ENCODE assay signal across 22 cellular contexts in the genomic region with DNA sequence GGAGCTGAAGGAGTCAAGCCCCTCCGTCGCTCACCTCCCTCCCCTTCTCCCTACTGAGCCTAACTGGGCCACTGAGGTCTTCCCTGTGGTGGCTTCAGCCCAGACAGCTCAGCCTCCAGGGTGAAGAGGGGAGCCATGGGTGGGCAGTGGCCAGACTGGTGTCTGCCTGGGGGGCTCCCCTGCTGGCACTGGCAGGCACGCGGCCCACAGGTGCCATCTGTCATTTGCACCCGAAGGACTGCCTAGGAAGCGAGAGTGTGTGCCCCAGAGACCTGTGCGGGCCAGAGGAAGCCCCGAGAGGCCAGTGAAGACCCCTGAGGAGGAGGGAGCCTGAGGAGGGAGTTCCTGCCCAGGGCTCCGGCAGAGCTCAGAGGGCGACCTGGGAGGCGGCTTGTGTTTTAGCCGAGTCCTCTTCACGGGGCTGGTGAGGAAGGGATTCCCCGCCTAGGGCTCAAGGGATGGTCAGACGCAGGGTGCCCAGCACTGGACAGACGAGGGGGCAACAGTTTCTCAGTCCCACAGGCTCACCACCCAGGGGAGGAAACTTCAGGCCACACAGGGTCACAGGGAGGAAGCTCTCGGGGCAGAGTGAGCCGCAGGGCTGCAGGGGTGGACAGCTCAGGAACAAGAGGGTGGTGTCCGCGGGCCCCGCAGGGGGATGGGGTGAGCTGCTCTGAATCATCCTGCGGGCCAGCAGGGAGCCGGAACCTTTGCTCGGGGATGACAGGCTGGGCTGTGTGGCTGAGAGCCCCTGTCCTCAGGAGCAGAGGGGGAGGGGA.
DNase-seq lines count a peak whose midpoint lies in the region; ATAC-seq lines count a peak whose summit lies in the region.
"Had no signal": no experiment of that assay in that cellular context is flagged by ENCODE, and none has a peak within 500 bp of the region (broad histone marks: within the 10 kb centered on the region; RNA-seq: fewer than 3 reads in every experiment).

No MANE protein-coding gene starts in this region.

- POLR2A ChIA-PET in activated CD4-positive, alpha-beta memory T cell treated with anti-CD3 and anti-CD28 coated beads for 36 hours (lab: Charles Lee): no interaction called here
- POLR2A ChIA-PET in activated CD4-positive, alpha-beta memory T cell treated with anti-CD3 and anti-CD28 coated beads, Interleukin-2, amount 10 ng/mL, durations not matched to agents 7 days and 5 days (lab: Charles Lee): no interaction called here

- H3K9ac ChIP-seq in HUES6 (ENCODE audit: low read length): peak overlapping the region; percentile 59

- no peaks in the 10 kb centered on the region for H3K36me3 Mint-ChIP-seq in activated CD4-positive, alpha-beta memory T cell treated with anti-CD3 and anti-CD28 coated beads for 36 hours
- H3K36me3 Mint-ChIP-seq in activated CD4-positive, alpha-beta memory T cell treated with anti-CD3 and anti-CD28 coated beads, Interleukin-2, amount 10 ng/mL, durations not matched to agents 7 days and 5 days (ENCODE audit: low read depth): no peaks in the 10 kb centered on the region
- H3K36me3 Mint-ChIP-seq: immature natural killer cell; natural killer cell; stimulated activated naive B cell treated with anti-CD40 and anti-IgM and Interleukin-4, amounts not matched to agents 10 μg/mL and 1 μg/mL and 100 μg/mL, for 72 hours had no signal

- H3K27me3 Mint-ChIP-seq in activated CD4-positive, alpha-beta memory T cell treated with anti-CD3 and anti-CD28 coated beads for 36 hours: peaks cover 2% of the 10 kb centered on the region
- no peaks in the 10 kb centered on the region for H3K27me3 Mint-ChIP-seq in activated CD4-positive, alpha-beta memory T cell treated with anti-CD3 and anti-CD28 coated beads, Interleukin-2, amount 10 ng/mL, durations not matched to agents 7 days and 5 days

- ATAC-seq in left lobe of liver: peak; percentile 48
- no peak for ATAC-seq in sciatic nerve
- no peak for ATAC-seq in HG03439 (IDR thresholded peaks at IDR 0.05; ENCODE audit: unreplicated experiment)
- no peak for ATAC-seq in GM18517 (IDR thresholded peaks at IDR 0.05; ENCODE audit: unreplicated experiment)
- ATAC-seq: activated CD4-positive, alpha-beta T cell treated with anti-CD3 and anti-CD28 coated beads for 36 hours; stimulated activated naive B cell treated with anti-CD40 and anti-IgM and Interleukin-4, amounts not matched to agents 10 μg/mL and 1 μg/mL and 100 μg/mL, for 72 hours had no signal

- H3K4me3 ChIP-seq in HUES6 (ENCODE audit: low read depth, low read length): peak overlapping the region; percentile 36; the same call in 1 of the 2 replicates
- H3K4me3 ChIP-seq: PC-9, SK-N-MC, tibial artery had no signal

- H3K9me3 ChIP-seq in HUES6 (ENCODE audit: control insufficient read depth, insufficient read depth, low read depth, low read length): no peaks in the 10 kb centered on the region
- H3K9me3 ChIP-seq: tibial artery had no signal

- no peak overlapping the region for H3K27ac Mint-ChIP-seq in activated CD4-positive, alpha-beta memory T cell treated with anti-CD3 and anti-CD28 coated beads for 36 hours
- H3K27ac Mint-ChIP-seq in activated CD4-positive, alpha-beta memory T cell treated with anti-CD3 and anti-CD28 coated beads, Interleukin-2, amount 10 ng/mL, durations not matched to agents 7 days and 5 days: no peak overlapping the region
- H3K27ac Mint-ChIP-seq: activated CD4-positive, alpha-beta T cell treated with anti-CD3 and anti-CD28 coated beads for 36 hours; immature natural killer cell; natural killer cell; stimulated activated naive B cell treated with anti-CD40 and anti-IgM and Interleukin-4, amounts not matched to agents 10 μg/mL and 1 μg/mL and 100 μg/mL, for 72 hours had no signal

- H3K9me3 Mint-ChIP-seq in activated CD4-positive, alpha-beta memory T cell treated with anti-CD3 and anti-CD28 coated beads for 36 hours: peaks cover 4% of the 10 kb centered on the region
- H3K9me3 Mint-ChIP-seq in activated CD4-positive, alpha-beta memory T cell treated with anti-CD3 and anti-CD28 coated beads, Interleukin-2, amount 10 ng/mL, durations not matched to agents 7 days and 5 days: no peaks in the 10 kb centered on the region
- H3K9me3 Mint-ChIP-seq: immature natural killer cell, natural killer cell had no signal

- H3K27me3 ChIP-seq in HUES6 (ENCODE audit: control insufficient read depth, insufficient read depth, low read length): no peaks in the 10 kb centered on the region

- intact Hi-C loops in activated CD4-positive, alpha-beta memory T cell treated with anti-CD3 and anti-CD28 coated beads for 36 hours (cut with micrococcal nuclease): no loop called here
- intact Hi-C loops in sciatic nerve (cut with DNase I): no loop called here

- no peak overlapping the region for H3K4me3 Mint-ChIP-seq in activated CD4-positive, alpha-beta memory T cell treated with anti-CD3 and anti-CD28 coated beads for 36 hours
- H3K4me3 Mint-ChIP-seq in activated CD4-positive, alpha-beta memory T cell treated with anti-CD3 and anti-CD28 coated beads, Interleukin-2, amount 10 ng/mL, durations not matched to agents 7 days and 5 days: no peak overlapping the region
- H3K4me3 Mint-ChIP-seq: activated CD4-positive, alpha-beta T cell treated with anti-CD3 and anti-CD28 coated beads for 36 hours; immature natural killer cell; natural killer cell; stimulated activated naive B cell treated with anti-CD40 and anti-IgM and Interleukin-4, amounts not matched to agents 10 μg/mL and 1 μg/mL and 100 μg/mL, for 72 hours had no signal

- CTCF ChIA-PET in activated CD4-positive, alpha-beta memory T cell treated with anti-CD3 and anti-CD28 coated beads for 36 hours (lab: Charles Lee): no interaction called here
- CTCF ChIA-PET in activated CD4-positive, alpha-beta memory T cell treated with anti-CD3 and anti-CD28 coated beads, Interleukin-2, amount 10 ng/mL, durations not matched to agents 7 days and 5 days (lab: Charles Lee): no interaction called here

- peak; percentile 4 for DNase-seq in activated CD4-positive, alpha-beta memory T cell treated with anti-CD3 and anti-CD28 coated beads for 36 hours
- no peak for DNase-seq in activated CD4-positive, alpha-beta memory T cell treated with anti-CD3 and anti-CD28 coated beads, Interleukin-2, amount 10 ng/mL, durations not matched to agents 7 days and 5 days
- peak; percentile 47 for DNase-seq in left lobe of liver (ENCODE audit: low spot score)
- DNase-seq in sciatic nerve (ENCODE audit: low spot score): peak; percentile 32
- DNase-seq in SKM-1 (lab: John Stamatoyannopoulos, UW; ENCODE audit: unreplicated experiment): no peak
- DNase-seq: activated CD4-positive, alpha-beta T cell treated with anti-CD3 and anti-CD28 coated beads for 36 hours; activated CD8-positive, alpha-beta memory T cell treated with anti-CD3 and anti-CD28 coated beads, Interleukin-2, amount 50 U/mL, for 4 hours; anterior cingulate cortex; immature natural killer cell; Kasumi-1; natural killer cell; NCI-H1105 treated with DMSO at 0.1 percent for 48 hours; NCI-H2171; PC-9; stimulated activated CD4-positive, alpha-beta T cell treated with anti-CD3 and anti-CD28 coated beads, Interleukin-15, amount 100 ng/mL, for 24 hours; stimulated activated naive B cell treated with anti-CD40 and anti-IgM and Interleukin-4, amounts not matched to agents 10 μg/mL and 1 μg/mL and 100 μg/mL, for 72 hours; T-helper 9 cell had no signal

- H3K4me1 ChIP-seq in HUES6 (ENCODE audit: control insufficient read depth, insufficient read depth, low read length): peaks cover 14% of the 10 kb centered on the region
- H3K4me1 ChIP-seq: tibial artery had no signal

- no peaks in the 10 kb centered on the region for H3K36me3 ChIP-seq in HUES6 (ENCODE audit: control insufficient read depth, insufficient read depth, low read length)
- H3K36me3 ChIP-seq: tibial artery had no signal

- no peaks in the 10 kb centered on the region for H3K4me1 Mint-ChIP-seq in activated CD4-positive, alpha-beta memory T cell treated with anti-CD3 and anti-CD28 coated beads for 36 hours (ENCODE audit: low read depth)
- no peaks in the 10 kb centered on the region for H3K4me1 Mint-ChIP-seq in activated CD4-positive, alpha-beta memory T cell treated with anti-CD3 and anti-CD28 coated beads, Interleukin-2, amount 10 ng/mL, durations not matched to agents 7 days and 5 days
- H3K4me1 Mint-ChIP-seq: activated CD4-positive, alpha-beta T cell treated with anti-CD3 and anti-CD28 coated beads for 36 hours; immature natural killer cell; natural killer cell had no signal

- H3K27ac ChIP-seq in HUES6 (ENCODE audit: low read depth, low read length): no peak overlapping the region
- H3K27ac ChIP-seq: PC-9, SK-N-MC, tibial artery had no signal

Comparison
In these comparisons a context has a peak if more than half of its experiments do, and no peak if none do; other contexts are left out.
1. DNase-seq: peak in activated CD4-positive, alpha-beta memory T cell treated with anti-CD3 and anti-CD28 coated beads for 36 hours (single experiment), left lobe of liver (single experiment) and sciatic nerve (single experiment); none in activated CD4-positive, alpha-beta memory T cell treated with anti-CD3 and anti-CD28 coated beads, Interleukin-2, amount 10 ng/mL, durations not matched to agents 7 days and 5 days (single experiment) and SKM-1 (single experiment).